Comparison of ENCODE assay signal across 8 cellular contexts in genomic region chr1:84997667-84998600, GRCh38. TPM values are rescaled to one million over a fixed set of nuclear protein-coding genes. Genes with fewer than 3 reads are reported as not detected.
DNase-seq lines count a peak whose midpoint lies in the region; ATAC-seq and TF ChIP-seq lines count a peak whose summit lies in the region.

No MANE protein-coding gene starts in this region.

- peak overlapping the region; percentile 95 for H3K4me2 ChIP-seq in mammary epithelial cell (ENCODE audit: insufficient read depth, low read depth, low read length)

- DNase-seq in NCI-H2227 (lab: John Stamatoyannopoulos, UW; ENCODE audit: unreplicated experiment), result peak; percentile 12
- DNase-seq in NCI-H2227 treated with DMSO at 0.1 percent for 48 hours (lab: John Stamatoyannopoulos, UW), result no peak
- peak; percentile 31 for DNase-seq in NCI-H526 treated with DMSO at 0.1 percent for 48 hours (lab: John Stamatoyannopoulos, UW)
- DNase-seq in mammary epithelial cell, result peak; percentile 14
- DNase-seq in left lung, result peak in 1 of 2 donors; percentile 51
- DNase-seq in suprapubic skin (ENCODE audit: low spot score in 2 of 2), result no peak
- no peak for DNase-seq in NCI-H2171 treated with DMSO at 0.1 percent for 48 hours (lab: John Stamatoyannopoulos, UW)

- in situ Hi-C loops in mammary epithelial cell (cut with MboI; ENCODE audit: low sequenced_read_pairs in 2 of 2), result no loop called here

- H3K36me3 ChIP-seq in mammary epithelial cell (ENCODE audit: insufficient read depth, low read length) (no peaks in the 10 kb centered on the region), left lung (no peaks in the 10 kb centered on the region), suprapubic skin (no peaks in the 10 kb centered on the region)

- WGBS in mammary epithelial cell (ENCODE audit: low coverage, missing lambda C conversion rate), result 6% methylated on average over 30 of the region's 58 CpGs
- 2% methylated on average over 49 of the region's 58 CpGs for WGBS in suprapubic skin

- H3K27ac ChIP-seq in mammary epithelial cell (ENCODE audit: insufficient read depth, low read depth, low read length), result no peak overlapping the region
- H3K27ac ChIP-seq in left lung, result no peak overlapping the region
- no peak overlapping the region for H3K27ac ChIP-seq in suprapubic skin

- H3K79me2 ChIP-seq in mammary epithelial cell (ENCODE audit: insufficient read depth, low read length), result no peaks in the 10 kb centered on the region

- BruUV-seq in mammary epithelial cell (replicated peaks; lab: Mats Ljungman, UMichigan), result no TSS peak

- H3K27me3 ChIP-seq in mammary epithelial cell (ENCODE audit: insufficient read depth, low read length) (peaks cover 2% of the 10 kb centered on the region), left lung (peaks cover 11 to 68% of the 10 kb centered on the region in 2 donors), suprapubic skin (peaks cover 31% of the 10 kb centered on the region)

- H3K9ac ChIP-seq in mammary epithelial cell (ENCODE audit: insufficient read depth, low read length), result no peak overlapping the region

- TF ChIP-seq POLR2A in suprapubic skin (IDR thresholded peaks at IDR 0.05), result no peak

- TF ChIP-seq CTCF in mammary epithelial cell (conservative IDR thresholded peaks at IDR 0.05 in 1 of 2, IDR thresholded peaks at IDR 0.05 in 1 of 2; ENCODE audit: extremely low read depth in 1 of 2, insufficient read depth in 1 of 2, low read depth in 1 of 2, low read length in 2 of 2), result no peak
- TF ChIP-seq CTCF in left lung (IDR thresholded peaks at IDR 0.05), result no peak
- TF ChIP-seq CTCF in suprapubic skin (IDR thresholded peaks at IDR 0.05), result no peak

- H3K4me3 ChIP-seq in mammary epithelial cell (replicated peaks in 1 of 3; ENCODE audit: insufficient read depth in 1 of 3, low read depth in 2 of 3, low read length in 3 of 3) (peak overlapping the region; percentile 57 to 90 (median 81)), left lung (peak overlapping the region; percentile 56 to 60), suprapubic skin (peak overlapping the region; percentile 67)

- no peak for TF ChIP-seq EP300 in suprapubic skin (IDR thresholded peaks at IDR 0.05)

- intact Hi-C loops in mammary epithelial cell (cut with micrococcal nuclease) (loop anchor here (2.0 kb wide), 1 partner anchor 53 kb away; no protein-coding TSS in a partner anchor), left lung (cut with DNase I) (no loop called here)

- H3K9me3 ChIP-seq in mammary epithelial cell (replicated peaks; ENCODE audit: insufficient read depth, low read length) (no peaks in the 10 kb centered on the region), left lung (no peaks in the 10 kb centered on the region), suprapubic skin (no peaks in the 10 kb centered on the region)

- ATAC-seq in left lung, result peak; percentile 48
- no peak for ATAC-seq in GM18861 (IDR thresholded peaks at IDR 0.05; ENCODE audit: unreplicated experiment)

- dilution Hi-C loops in mammary epithelial cell (cut with HindIII; ENCODE audit: low sequenced_read_pairs), result no loop called here

- H3K4me1 ChIP-seq in mammary epithelial cell (ENCODE audit: insufficient read depth, low read length) (peaks cover 14% of the 10 kb centered on the region), left lung (peaks cover 10 to 26% of the 10 kb centered on the region in 2 donors), suprapubic skin (peaks cover 25% of the 10 kb centered on the region)

- peak overlapping the region; percentile 97 for H2AFZ ChIP-seq in mammary epithelial cell (ENCODE audit: low read depth, low read length)

- CTCF ChIA-PET in mammary epithelial cell (lab: Charles Lee; ENCODE audit: low non-redundant PET), result interaction anchor here (0.8 kb wide), 1 partner anchor 53 kb away, joined by 5 read pairs; no protein-coding TSS in a partner anchor

- H4K20me1 ChIP-seq in mammary epithelial cell (ENCODE audit: insufficient read depth, low read length), result no peaks in the 10 kb centered on the region

RNA-seq across cellular contexts. Expression of gene MCOLN2, which starts 1.0 kb away (rescaled TPM):
- 1 to 10 TPM; 1.2 to 1.6 TPM for total RNA-seq in mammary epithelial cell
- 1.9 TPM for polyA plus RNA-seq in mammary epithelial cell
- 1.6 TPM for polyA minus RNA-seq in mammary epithelial cell
- 1 to 10 TPM; 2.8 to 5.9 TPM for total RNA-seq in left lung
- 1 to 10 TPM in 3 of 4 donors, under 1 TPM in 1; 0.72 to 9.8 (median 2.7) TPM for total RNA-seq in suprapubic skin

RNA-seq across cellular contexts. Expression of gene MCOLN3, which starts 50.4 kb away (rescaled TPM):
- total RNA-seq in mammary epithelial cell (10 to 100 TPM; 17.0 to 21.2 TPM), left lung (1 to 10 TPM; 3.6 to 8.1 TPM), suprapubic skin (10 to 100 TPM in 1 of 4 donors, 1 to 10 TPM in 3; 2.0 to 10.7 (median 6.1) TPM)
- polyA plus RNA-seq in mammary epithelial cell, result 9.4 TPM
- polyA minus RNA-seq in mammary epithelial cell, result 10.6 TPM

Comparison
In these comparisons a context has a peak if more than half of its experiments do, and no peak if none do; other contexts are left out.
1. DNase-seq: peak in NCI-H2227 (single experiment), NCI-H526 treated with DMSO at 0.1 percent for 48 hours (single experiment) and mammary epithelial cell (single experiment); none in NCI-H2227 treated with DMSO at 0.1 percent for 48 hours (single experiment), suprapubic skin (0 of 2) and NCI-H2171 treated with DMSO at 0.1 percent for 48 hours (single experiment).
2. Peak in every context shown above with its lines, with median percentiles within 50 percentile points of each other: H3K4me3 ChIP-seq.